Comparison of ENCODE assay signal across 1 cellular context in genomic region chr22:40423246-40423753, GRCh38.
TF ChIP-seq lines count a peak whose summit lies in the region.

No MANE protein-coding gene starts in this region.

TF ChIP-seq in GM23338, 12 proteins besides CTCF, POLR2A, EP300 and RAD21 (continued from another document):
- no peak for TF ChIP-seq REST (IDR thresholded peaks at IDR 0.05; ENCODE audit: unreplicated experiment)
- TF ChIP-seq ZNF462 (CRISPR knock-in tag; IDR thresholded peaks at IDR 0.05), result no peak
- no peak for TF ChIP-seq ZNF114 (CRISPR knock-in tag; IDR thresholded peaks at IDR 0.05)
